ENCODE assay signal across 9 cellular contexts in genomic region chr2:144240656-144241339, GRCh38.
A peak's percentile ranks its signal among the peaks of the same experiment; 100 is the strongest.
DNase-seq lines count a peak whose midpoint lies in the region; ATAC-seq, FAIRE-seq and TF ChIP-seq lines count a peak whose summit lies in the region.
"Had no signal": no experiment of that assay in that cellular context is flagged by ENCODE, and none has a peak within 500 bp of the region (broad histone marks: within the 10 kb centered on the region; RNA-seq: fewer than 3 reads in every experiment).

No MANE protein-coding gene starts in this region.

- no peaks in the 10 kb centered on the region for H3K27me3 ChIP-seq in colonic mucosa

- H3K4me1 ChIP-seq in colonic mucosa = no peaks in the 10 kb centered on the region

- no peaks in the 10 kb centered on the region for H3K36me3 ChIP-seq in colonic mucosa

- ATAC-seq in GM18511 (IDR thresholded peaks at IDR 0.05; ENCODE audit: unreplicated experiment) = peak; percentile 89
- peak; percentile 89 for ATAC-seq in GM21529 (IDR thresholded peaks at IDR 0.05; ENCODE audit: unreplicated experiment)
- ATAC-seq in HG03469 (IDR thresholded peaks at IDR 0.05; ENCODE audit: unreplicated experiment) = peak; percentile 75

- intact Hi-C loops in colonic mucosa (cut with DNase I) = no loop called here

- H3K27ac ChIP-seq in colonic mucosa = no peak overlapping the region

- H3K9ac ChIP-seq in colonic mucosa (ENCODE audit: low read depth in 2 of 2, low read length in 2 of 2) = no peak overlapping the region

- DNase-seq in iPS-NIHi11 (ENCODE audit: low spot score) (peak; percentile 24), glomerular visceral epithelial cell (ENCODE audit: extremely low spot score) (no peak), RCC 7860 (ENCODE audit: low spot score) (no peak), colonic mucosa (no peak), DMS114 treated with DMSO at 0.1 percent for 48 hours (lab: John Stamatoyannopoulos, UW; ENCODE audit: unreplicated experiment) (no peak)
- DNase-seq: stimulated activated CD4-positive, alpha-beta T cell treated with anti-CD3 and anti-CD28 coated beads, Interleukin-2, amount 100 ng/mL, for 48 hours had no signal

- H3K4me3 ChIP-seq in colonic mucosa = no peak overlapping the region

- no peak for FAIRE-seq in RCC 7860 (lab: Jason Lieb, UNC)

- H3K9me3 ChIP-seq in colonic mucosa = no peaks in the 10 kb centered on the region

- no peak for TF ChIP-seq CTCF in colonic mucosa (IDR thresholded peaks at IDR 0.05)
